ENCODE assay signal across 20 cellular contexts in the genomic region with DNA sequence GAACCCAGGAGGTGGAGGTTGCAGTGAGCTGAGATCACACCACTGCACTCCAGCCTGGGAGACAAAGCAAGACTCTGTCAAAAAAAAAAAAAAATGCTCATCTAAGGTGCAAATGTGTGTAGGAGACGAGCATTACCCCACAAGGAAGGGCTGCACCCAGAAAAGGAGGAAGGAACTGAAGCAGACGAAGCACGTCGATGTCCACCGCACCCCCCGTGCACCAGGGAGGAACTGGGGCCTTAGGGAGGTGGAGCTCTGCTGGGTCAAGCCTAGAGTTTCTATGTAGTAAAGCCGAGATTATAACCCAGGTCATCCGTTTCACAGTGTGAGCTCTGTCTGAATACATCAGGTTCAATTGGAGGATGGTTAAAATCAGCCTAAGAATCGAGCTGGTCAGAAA. TPM values are rescaled to one million over a fixed set of nuclear protein-coding genes. Genes with fewer than 3 reads are reported as not detected.
DNase-seq lines count a peak whose midpoint lies in the region; ATAC-seq and TF ChIP-seq lines count a peak whose summit lies in the region.
"Had no signal": no experiment of that assay in that cellular context is flagged by ENCODE, and none has a peak within 500 bp of the region (broad histone marks: within the 10 kb centered on the region; RNA-seq: fewer than 3 reads in every experiment).

No MANE protein-coding gene starts in this region.

- H3K27me3 ChIP-seq in Panc1 (ENCODE audit: control insufficient read depth, insufficient read depth, low read length) (no peaks in the 10 kb centered on the region), aorta (ENCODE audit: control insufficient read depth in 1 of 2, insufficient read depth in 2 of 2, low read length in 1 of 2) (no peaks in the 10 kb centered on the region), prostate gland (replicated peaks; ENCODE audit: insufficient read depth) (no peaks in the 10 kb centered on the region), gastrocnemius medialis (no peaks in the 10 kb centered on the region)
- H3K27me3 ChIP-seq: testis had no signal

- ATAC-seq in Panc1 (0 out of 2 replicates have a peak, but pooled peaks have one; percentile 17), left ventricle myocardium superior (no peak), aorta (ENCODE audit: low FRiP score) (no peak), gastrocnemius medialis (no peak)
- ATAC-seq: activated naive CD4-positive, alpha-beta T cell treated with anti-CD3 and anti-CD28 coated beads, Interleukin-2, amount 50 U/mL, for 72 hours; psoas muscle; stimulated activated memory B cell treated with anti-CD40 and anti-IgM and Interleukin-4, amounts not matched to agents 10 μg/mL and 1 μg/mL and 100 μg/mL, for 72 hours had no signal

- DNase-seq in SIG-M5 treated with dmso at 0.1 percent for 504 hours (lab: John Stamatoyannopoulos, UW; ENCODE audit: unreplicated experiment) = peak; percentile 4
- no peak for DNase-seq in SIG-M5 (lab: John Stamatoyannopoulos, UW)
- no peak for DNase-seq in Panc1 (ENCODE audit: low read depth, low spot score)
- peak; percentile 32 for DNase-seq in left ventricle myocardium superior
- peak; percentile 57 to 61 for DNase-seq in aorta
- DNase-seq in prostate gland (ENCODE audit: low spot score) = no peak
- DNase-seq in gastrocnemius medialis = no peak
- DNase-seq in AG08396 (ENCODE audit: low spot score) = no peak
- DNase-seq: immature natural killer cell, NCI-H1436 treated with DMSO at 0.1 percent for 48 hours, NCI-H510A treated with DMSO at 0.1 percent for 48 hours, psoas muscle, testis had no signal

- TF ChIP-seq CTCF in Panc1 (IDR thresholded peaks at IDR 0.05) (no peak), prostate gland (IDR thresholded peaks at IDR 0.05) (no peak), gastrocnemius medialis (IDR thresholded peaks at IDR 0.05 in 4 of 5, conservative IDR thresholded peaks at IDR 0.05 in 1 of 5) (no peak)

- H3K4me3 ChIP-seq in Panc1 (ENCODE audit: low read depth in 2 of 2, low read length in 2 of 2) (no peak overlapping the region), aorta (ENCODE audit: low read length in 2 of 2) (no peak overlapping the region), prostate gland (no peak overlapping the region), gastrocnemius medialis (no peak overlapping the region)
- H3K4me3 ChIP-seq: GM23338, psoas muscle, skin epidermis, testis had no signal

- CTCF ChIA-PET in Panc1 (lab: Charles Lee) = interaction anchor here (0.6 kb wide), 1 partner anchor 209 kb away, joined by 3 read pairs; no protein-coding TSS in a partner anchor

- TF ChIP-seq POLR2A in prostate gland (IDR thresholded peaks at IDR 0.05) = no peak
- no peak for TF ChIP-seq POLR2A in gastrocnemius medialis (IDR thresholded peaks at IDR 0.05)

- H3K9me3 ChIP-seq in Panc1 (ENCODE audit: control insufficient read depth, insufficient read depth, low read depth, low read length) (no peaks in the 10 kb centered on the region), aorta (ENCODE audit: control insufficient read depth, low read length) (peaks cover 3% of the 10 kb centered on the region), prostate gland (no peaks in the 10 kb centered on the region), gastrocnemius medialis (no peaks in the 10 kb centered on the region)
- H3K9me3 ChIP-seq: psoas muscle, testis had no signal

- no TSS peak for BruUV-seq in Panc1 (replicated peaks; lab: Mats Ljungman, UMichigan)

- POLR2A ChIA-PET in Panc1 (lab: Charles Lee) = interaction anchor here (0.5 kb wide), 1 partner anchor 41 kb away, joined by 4 read pairs; no protein-coding TSS in a partner anchor

- in situ Hi-C loops in Panc1 (cut with HindIII; ENCODE audit: low pct_unique_long_range_greater_than_20kb, low sequenced_read_pairs) = no loop called here
- in situ Hi-C loops in gastrocnemius medialis (cut with MboI; ENCODE audit: low sequenced_read_pairs in 4 of 4) = no loop called here

- no peaks in the 10 kb centered on the region for H3K4me1 ChIP-seq in Panc1 (ENCODE audit: control insufficient read depth, insufficient read depth, low read length)
- no peaks in the 10 kb centered on the region for H3K4me1 ChIP-seq in aorta (ENCODE audit: control insufficient read depth in 1 of 2, insufficient read depth in 2 of 2, low read length in 2 of 2)
- H3K4me1 ChIP-seq in prostate gland (replicated peaks) = no peaks in the 10 kb centered on the region
- no peaks in the 10 kb centered on the region for H3K4me1 ChIP-seq in gastrocnemius medialis
- H3K4me1 ChIP-seq: psoas muscle, testis had no signal

- H3K27ac ChIP-seq in Panc1 (ENCODE audit: low read length) = no peak overlapping the region
- H3K27ac ChIP-seq in aorta (ENCODE audit: low read depth in 1 of 2, low read length in 2 of 2) = no peak overlapping the region
- no peak overlapping the region for H3K27ac ChIP-seq in prostate gland
- no peak overlapping the region for H3K27ac ChIP-seq in gastrocnemius medialis
- H3K27ac ChIP-seq: 22Rv1, psoas muscle, RWPE1, skin epidermis, testis had no signal

- intact Hi-C loops in Panc1 (cut with micrococcal nuclease; ENCODE audit: unreplicated experiment) = no loop called here
- intact Hi-C loops in left ventricle myocardium superior (cut with micrococcal nuclease) = no loop called here
- intact Hi-C loops in aorta (cut with DNase I) = no loop called here
- intact Hi-C loops in prostate gland (cut with DNase I) = no loop called here
- intact Hi-C loops in gastrocnemius medialis (cut with DNase I; ENCODE audit: low total_unique reads) = no loop called here

- 77 to 78% methylated on average over 9 of the region's 9 CpGs for whole genome bisulfite sequencing in aorta, 2 donors
- WGBS in prostate gland = 77% methylated on average over 9 of the region's 9 CpGs

- H3K36me3 ChIP-seq in Panc1 (ENCODE audit: control insufficient read depth, insufficient read depth, low read length) (no peaks in the 10 kb centered on the region), aorta (ENCODE audit: control insufficient read depth in 1 of 2, insufficient read depth in 2 of 2, low read length in 1 of 2) (no peaks in the 10 kb centered on the region), prostate gland (no peaks in the 10 kb centered on the region), gastrocnemius medialis (no peaks in the 10 kb centered on the region)

RNA-seq across cellular contexts. Expression of gene VSTM1, which starts 1.1 kb away (rescaled TPM):
- total RNA-seq in Panc1 (2021; ENCODE audit: unreplicated experiment) (1.5 TPM), left ventricle myocardium superior (not detected), aorta (not detected), prostate gland (1 to 10 TPM in 1 of 2 donors, not detected in 1; 1.6 TPM), gastrocnemius medialis (not detected)
- 0.59 TPM for polyA plus RNA-seq in Panc1 (2012; ENCODE audit: insufficient read length)
- polyA plus RNA-seq in aorta = not detected
- total RNA-seq: activated naive CD4-positive, alpha-beta T cell treated with anti-CD3 and anti-CD28 coated beads, Interleukin-2, amount 50 U/mL, for 72 hours; GM23338; lower leg skin; psoas muscle; testis had no signal
- polyA plus RNA-seq: GM23338, psoas muscle had no signal

RNA-seq across cellular contexts. Expression of gene TARM1, which starts 18.5 kb away (rescaled TPM):
- total RNA-seq in Panc1 (2021; ENCODE audit: unreplicated experiment) (not detected), left ventricle myocardium superior (not detected), aorta (not detected), prostate gland (1 to 10 TPM in 1 of 2 donors, not detected in 1; 1.6 TPM), gastrocnemius medialis (not detected)
- not detected for polyA plus RNA-seq in Panc1 (2012; ENCODE audit: insufficient read length)
- not detected for polyA plus RNA-seq in aorta
- total RNA-seq: activated naive CD4-positive, alpha-beta T cell treated with anti-CD3 and anti-CD28 coated beads, Interleukin-2, amount 50 U/mL, for 72 hours; GM23338; lower leg skin; psoas muscle had no signal
- polyA plus RNA-seq: GM23338, immature natural killer cell, psoas muscle had no signal

RNA-seq across cellular contexts. Expression of gene OSCAR, which starts 38.0 kb away (rescaled TPM):
- 6.8 TPM for total RNA-seq in Panc1 (2021; ENCODE audit: unreplicated experiment)
- 11.1 TPM for polyA plus RNA-seq in Panc1 (2012; ENCODE audit: insufficient read length)
- total RNA-seq in left ventricle myocardium superior = 1.1 TPM
- total RNA-seq in aorta = 1 to 10 TPM; 4.4 to 6.0 TPM
- 1 to 10 TPM in 1 of 2 donors, under 1 TPM in 1; 0.31 to 2.8 TPM for polyA plus RNA-seq in aorta
- total RNA-seq in prostate gland = 1 to 10 TPM in 1 of 2 donors, under 1 TPM in 1; 0.23 to 1.6 TPM
- total RNA-seq in gastrocnemius medialis = 1 to 10 TPM in 1 of 4 donors, under 1 TPM in 2, not detected in 1; 0.29 to 3.0 (median 0.69) TPM

RNA-seq across cellular contexts. Expression of gene NDUFA3, which starts 40.0 kb away (rescaled TPM):
- total RNA-seq in Panc1 (2021; ENCODE audit: unreplicated experiment) (211 TPM), left ventricle myocardium superior (589 TPM), aorta (10 to 100 TPM; 64.9 to 65.3 TPM), prostate gland (10 to 100 TPM; 39.4 to 48.5 TPM), gastrocnemius medialis (10 to 100 TPM; 29.5 to 84.9 (median 60.6) TPM)
- polyA plus RNA-seq in Panc1 (2012; ENCODE audit: insufficient read length) = 524 TPM
- 100 to 1,000 TPM in 1 of 2 donors, 10 to 100 TPM in 1; 76.5 to 129 TPM for polyA plus RNA-seq in aorta

RNA-seq across cellular contexts. Expression of gene TFPT, which starts 52.8 kb away (rescaled TPM):
- total RNA-seq in Panc1 (2021; ENCODE audit: unreplicated experiment) (45.4 TPM), left ventricle myocardium superior (14.3 TPM), aorta (10 to 100 TPM; 12.9 to 17.3 TPM), prostate gland (10 to 100 TPM; 30.7 to 52.0 TPM), gastrocnemius medialis (10 to 100 TPM in 3 of 4 donors, 1 to 10 TPM in 1; 7.5 to 18.1 (median 17.5) TPM)
- 73.2 TPM for polyA plus RNA-seq in Panc1 (2012; ENCODE audit: insufficient read length)
- polyA plus RNA-seq in aorta = 10 to 100 TPM in 1 of 2 donors, 1 to 10 TPM in 1; 8.3 to 29.4 TPM

Comparison
In these comparisons a context has a peak if more than half of its experiments do, and no peak if none do; other contexts are left out.
1. DNase-seq: peak in SIG-M5 treated with dmso at 0.1 percent for 504 hours (single experiment), left ventricle myocardium superior (single experiment) and aorta (2 of 2); none in SIG-M5 (single experiment), Panc1 (single experiment), prostate gland (single experiment), gastrocnemius medialis (0 of 2) and AG08396 (single experiment).